8 cellular contexts compared by ENCODE assay signal in the genomic region with DNA sequence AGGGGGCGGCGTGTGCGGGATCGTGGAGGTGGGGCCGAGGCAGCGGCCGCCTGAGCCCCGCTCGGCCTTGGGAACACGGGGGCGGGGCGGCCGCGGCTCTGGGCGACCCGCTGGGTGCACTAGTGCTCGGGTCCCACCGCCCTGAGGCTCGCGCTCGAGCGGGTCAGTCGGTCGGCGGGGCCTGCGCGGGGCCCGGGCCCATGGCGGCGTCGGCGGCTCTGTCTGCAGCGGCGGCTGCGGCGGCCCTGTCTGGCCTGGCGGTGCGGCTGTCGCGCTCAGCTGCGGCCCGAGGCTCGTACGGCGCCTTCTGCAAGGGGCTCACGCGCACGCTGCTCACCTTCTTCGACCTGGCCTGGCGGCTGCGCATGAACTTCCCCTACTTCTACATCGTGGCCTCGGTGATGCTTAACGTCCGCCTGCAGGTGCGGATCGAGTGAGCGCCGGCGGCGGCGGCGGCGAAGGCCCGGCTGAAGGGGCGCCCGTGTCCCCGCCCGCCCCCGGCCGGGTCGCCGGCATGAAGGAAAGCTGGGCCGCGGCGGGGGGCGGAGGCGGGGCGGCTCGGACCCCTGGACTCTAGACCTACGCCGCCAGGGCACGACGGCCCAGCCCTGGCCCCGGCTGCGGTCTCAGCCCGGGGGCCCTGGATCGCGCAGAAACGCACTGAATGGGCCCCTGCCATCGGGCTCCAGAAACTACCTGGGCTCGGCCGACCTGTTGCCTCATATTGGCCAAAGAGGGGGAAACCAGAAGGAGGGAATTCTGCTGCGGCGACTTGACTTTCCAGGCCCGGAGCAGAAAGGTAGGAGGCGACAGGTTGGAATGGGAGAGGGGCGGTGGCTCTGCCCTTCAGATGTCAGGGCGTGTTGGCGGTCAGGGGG. TPM values are rescaled to one million over a fixed set of nuclear protein-coding genes. Genes with fewer than 3 reads are reported as not detected.
DNase-seq lines count a peak whose midpoint lies in the region; ATAC-seq, FAIRE-seq and TF ChIP-seq lines count a peak whose summit lies in the region.

A gene (plus strand): TSS at position 13 of the 878 bp plus-strand sequence. CDS start 188 bp downstream, at position 201.

- H3K27ac ChIP-seq in GM23248, result no peak within 1 kb of the TSS
- H3K27ac ChIP-seq in MM.1S (ENCODE audit: low read length), result no peak within 1 kb of the TSS
- no peak within 1 kb of the TSS for H3K27ac ChIP-seq in ectodermal cell (ENCODE audit: insufficient read depth, low read depth, low read length, poor library complexity, severe bottlenecking)
- H3K27ac ChIP-seq in pancreas, result peak within 1 kb of the TSS in 1 of 4 donors; percentile 30

- H3K9me3 ChIP-seq in GM23248 (ENCODE audit: low read depth), result no peaks in the 10 kb centered on the region
- no peaks in the 10 kb centered on the region for H3K9me3 ChIP-seq in MM.1S (replicated peaks; ENCODE audit: insufficient read depth, low read length)
- H3K9me3 ChIP-seq in ectodermal cell (ENCODE audit: control insufficient read depth, low read length), result no peaks in the 10 kb centered on the region
- no peaks in the 10 kb centered on the region for H3K9me3 ChIP-seq in pancreas

- H3K4me1 ChIP-seq in GM23248 (ENCODE audit: insufficient read depth) (no peaks in the 10 kb centered on the region), MM.1S (ENCODE audit: low read length) (no peaks in the 10 kb centered on the region), ectodermal cell (ENCODE audit: control insufficient read depth, insufficient read depth, low read length) (no peaks in the 10 kb centered on the region), pancreas (no peaks in the 10 kb centered on the region)

- peak within 1 kb of the TSS; percentile 40 for H3K4me3 ChIP-seq in GM12875 (ENCODE audit: low read depth, low read length)
- no peak within 1 kb of the TSS; the same call in 1 of the 2 replicates for H3K4me3 ChIP-seq in GM23248
- H3K4me3 ChIP-seq in MM.1S (ENCODE audit: low read length), result peak within 1 kb of the TSS; percentile 30; the same call in 1 of the 2 replicates
- H3K4me3 ChIP-seq in ectodermal cell (ENCODE audit: insufficient read depth, low read depth, low read length), result peak within 1 kb of the TSS; percentile 37
- peak within 1 kb of the TSS; percentile 20 to 54 (median 46) for H3K4me3 ChIP-seq in pancreas

- peak; percentile 2 for DNase-seq in GM23248
- no peak for DNase-seq in MM.1S
- DNase-seq in pancreas, result peak in 2 of 6 donors; percentile 60 to 66
- DNase-seq in NCI-H1930 (lab: John Stamatoyannopoulos, UW), result no peak
- no peak for DNase-seq in occipital lobe (lab: John Stamatoyannopoulos, UW)
- DNase-seq in left lobe of liver (ENCODE audit: low spot score), result no peak

- H2AFZ ChIP-seq in GM23248 (no peak within 1 kb of the TSS), MM.1S (ENCODE audit: low read length) (peak within 1 kb of the TSS; percentile 51; the same call in 1 of the 2 replicates)

- no peaks in the 10 kb centered on the region for H3K36me3 ChIP-seq in GM23248 (ENCODE audit: low read depth)
- no peaks in the 10 kb centered on the region for H3K36me3 ChIP-seq in MM.1S (replicated peaks; ENCODE audit: insufficient read depth, low read length)
- H3K36me3 ChIP-seq in ectodermal cell (ENCODE audit: control insufficient read depth, insufficient read depth, low read length), result no peaks in the 10 kb centered on the region
- no peaks in the 10 kb centered on the region for H3K36me3 ChIP-seq in pancreas

- no peaks in the 10 kb centered on the region for H3F3A ChIP-seq in GM23248 (ENCODE audit: insufficient read depth)
- H3F3A ChIP-seq in MM.1S (ENCODE audit: insufficient read depth, low read length), result no peaks in the 10 kb centered on the region

- TF ChIP-seq CTCF in GM12875 (IDR thresholded peaks at IDR 0.05; ENCODE audit: borderline replicate concordance, insufficient read depth, low read depth, low read length) (no peak), MM.1S (IDR thresholded peaks at IDR 0.05; ENCODE audit: low read length) (no peak), pancreas (IDR thresholded peaks at IDR 0.05) (no peak)

- H3K27me3 ChIP-seq in GM23248 (replicated peaks; ENCODE audit: insufficient read depth), result no peaks in the 10 kb centered on the region
- H3K27me3 ChIP-seq in MM.1S (replicated peaks; ENCODE audit: insufficient read depth, low read length), result no peaks in the 10 kb centered on the region
- peaks cover 7% of the 10 kb centered on the region for H3K27me3 ChIP-seq in ectodermal cell (ENCODE audit: control insufficient read depth, insufficient read depth, low read length, poor library complexity, severe bottlenecking)
- no peaks in the 10 kb centered on the region for H3K27me3 ChIP-seq in pancreas

- intact Hi-C loops in pancreas (cut with DNase I), result no loop called here

- H3K79me2 ChIP-seq in GM23248 (ENCODE audit: insufficient read depth) (no peaks in the 10 kb centered on the region), MM.1S (ENCODE audit: low read length) (no peaks in the 10 kb centered on the region)

- in situ Hi-C loops in GM23248 (cut with MboI), result no loop called here

- FAIRE-seq in pancreas (lab: Jason Lieb, UNC), result no peak

- H3K4me2 ChIP-seq in GM23248 (ENCODE audit: unreplicated experiment) (no peak within 1 kb of the TSS), MM.1S (ENCODE audit: low read depth, low read length) (peak within 1 kb of the TSS; percentile 37; the same call in 1 of the 2 replicates)

- 8 to 59% methylated on average over 7 to 13 of the region's 100 CpGs for WGBS in GM23248 (ENCODE audit: low coverage in 1 of 2, low lambda C conversion rate in 2 of 2, missing lambda C conversion rate in 2 of 2), 2 experiments
- 1% methylated on average over 99 of the region's 100 CpGs for WGBS in ectodermal cell, 2 experiments
- WGBS in pancreas, 2 donors, result 1 to 38% methylated on average over 84 to 100 of the region's 100 CpGs

- H3K9ac ChIP-seq in GM23248 (no peak within 1 kb of the TSS), MM.1S (ENCODE audit: low read length) (no peak within 1 kb of the TSS)

- H3K9me2 ChIP-seq in GM23248 (ENCODE audit: insufficient read depth) (no peaks in the 10 kb centered on the region), MM.1S (replicated peaks; ENCODE audit: insufficient read depth, low read length) (no peaks in the 10 kb centered on the region)

- H4K20me1 ChIP-seq in GM23248 (ENCODE audit: insufficient read depth) (no peaks in the 10 kb centered on the region), MM.1S (ENCODE audit: insufficient read depth, low read length) (no peaks in the 10 kb centered on the region)

- peak in 2 of 4 donors; percentile 6 to 11 for ATAC-seq in pancreas
- no peak for ATAC-seq in left lobe of liver

RNA-seq across cellular contexts. Expression of the gene that starts here (rescaled TPM):
- not detected in 2 replicates for total RNA-seq in GM23248 (2014; rRNA removed; shearing (Covaris generic))
- polyA plus RNA-seq in GM23248 (2016; fragmentation: Nextera tagmentation; extraction: Ambion mirVana) (not detected in 2 replicates), pancreas (1 to 10 TPM; 1.3 to 1.6 TPM)
- polyA plus RNA-seq in ectodermal cell (2013, experiment 1 of 4), result 2.9 TPM
- polyA plus RNA-seq in ectodermal cell (2013, experiment 2 of 4), result 3.0 TPM
- 2.5 TPM for polyA plus RNA-seq in ectodermal cell (2013, experiment 3 of 4)
- polyA plus RNA-seq in ectodermal cell (2013, experiment 4 of 4), result 3.8 TPM
- total RNA-seq in pancreas (1 to 10 TPM; 1.3 to 2.3 (median 1.6) TPM), occipital lobe (10.0 TPM), left lobe of liver (0.10 TPM)

Comparison
In these comparisons a context has a peak if more than half of its experiments do, and no peak if none do; other contexts are left out.
1. Peak in DNase-seq in GM23248; RNA of the gene not detected or under 1 TPM.